In the genomic region with DNA sequence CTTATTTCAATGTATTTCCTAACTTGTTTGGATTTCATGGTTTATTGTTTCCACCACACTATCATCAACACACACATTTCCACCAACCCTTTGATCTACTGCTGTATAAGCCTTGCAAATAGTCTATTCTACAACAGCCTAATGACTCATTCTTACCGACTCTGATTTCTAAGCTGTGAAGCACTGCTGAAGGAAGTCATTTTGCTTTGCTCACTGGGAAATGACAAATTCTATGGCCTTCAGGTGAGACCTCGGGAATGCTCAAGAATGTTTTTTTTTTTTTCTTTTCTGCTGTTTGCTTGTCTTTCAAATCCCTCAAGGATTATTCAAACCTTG, we compare ENCODE assay signal across 15 cellular contexts. TPM values are rescaled to one million over a fixed set of nuclear protein-coding genes. Genes with fewer than 3 reads are reported as not detected.
A peak's percentile ranks its signal among the peaks of the same experiment; 100 is the strongest.
DNase-seq lines count a peak whose midpoint lies in the region; ATAC-seq, FAIRE-seq and TF ChIP-seq lines count a peak whose summit lies in the region.
"Had no signal": no experiment of that assay in that cellular context is flagged by ENCODE, and none has a peak within 500 bp of the region (broad histone marks: within the 10 kb centered on the region; RNA-seq: fewer than 3 reads in every experiment).

No MANE protein-coding gene starts in this region.

- no TSS peak for BruUV-seq in Calu3 (replicated peaks; lab: Mats Ljungman, UMichigan)
- no TSS peak for BruUV-seq in OCI-LY7 (replicated peaks; lab: Mats Ljungman, UMichigan)

- no peaks in the 10 kb centered on the region for H3K36me3 ChIP-seq in astrocyte (ENCODE audit: insufficient read depth, low read length)
- H3K36me3 ChIP-seq in OCI-LY7 (ENCODE audit: insufficient read depth, low read length) = no peaks in the 10 kb centered on the region
- H3K36me3 ChIP-seq: BLaER1, prostate gland had no signal

- no peaks in the 10 kb centered on the region for H3K9me2 ChIP-seq in OCI-LY7 (ENCODE audit: insufficient read depth, low read length)

- H3K9me3 ChIP-seq in astrocyte (ENCODE audit: insufficient read depth, low read depth, low read length) (no peaks in the 10 kb centered on the region), OCI-LY7 (ENCODE audit: low read length) (no peaks in the 10 kb centered on the region)
- H3K9me3 ChIP-seq: BLaER1, prostate gland had no signal

- H3K27ac ChIP-seq in HL-60 (replicated peaks) (peak overlapping the region; percentile 32), astrocyte (ENCODE audit: low read depth, low read length) (peak overlapping the region; percentile 11), OCI-LY7 (ENCODE audit: low read depth, low read length, poor library complexity, severe bottlenecking) (no peak overlapping the region)
- H3K27ac ChIP-seq: BLaER1, hepatocyte, prostate gland had no signal

- H3K79me2 ChIP-seq in astrocyte (ENCODE audit: insufficient read depth, low read length) (no peaks in the 10 kb centered on the region), OCI-LY7 (ENCODE audit: insufficient read depth, low read depth, low read length) (no peaks in the 10 kb centered on the region)
- H3K79me2 ChIP-seq: hepatocyte had no signal

- H3K9ac ChIP-seq in astrocyte (ENCODE audit: low read length) = no peak overlapping the region
- H3K9ac ChIP-seq: BLaER1 had no signal

- H3K27me3 ChIP-seq in HL-60 (ENCODE audit: insufficient read depth, poor library complexity, severe bottlenecking) = no peaks in the 10 kb centered on the region
- no peaks in the 10 kb centered on the region for H3K27me3 ChIP-seq in astrocyte (ENCODE audit: insufficient read depth, low read length)
- H3K27me3 ChIP-seq: BLaER1, hepatocyte had no signal

- H3K9me3 Mint-ChIP-seq in Calu3 (ENCODE audit: low read depth, unreplicated experiment) (no peaks in the 10 kb centered on the region), astrocyte (ENCODE audit: unreplicated experiment) (peaks cover 2% of the 10 kb centered on the region), nephron progenitor cell (no peaks in the 10 kb centered on the region)
- peaks cover 12% of the 10 kb centered on the region for H3K9me3 Mint-ChIP-seq in stimulated activated effector memory CD8-positive, alpha-beta T cell treated with anti-CD3 and anti-CD28 coated beads, Interleukin-12 subunit alpha, Interleukin-12 subunit beta, amount 100 ng/mL, for 72 hours

- H3K4me3 Mint-ChIP-seq in Calu3 (ENCODE audit: low read depth, unreplicated experiment) = no peak overlapping the region
- H3K4me3 Mint-ChIP-seq in astrocyte (ENCODE audit: unreplicated experiment) = no peak overlapping the region
- H3K4me3 Mint-ChIP-seq in nephron progenitor cell = no peak overlapping the region
- no peak overlapping the region for H3K4me3 Mint-ChIP-seq in stimulated activated effector memory CD8-positive, alpha-beta T cell treated with anti-CD3 and anti-CD28 coated beads, Interleukin-12 subunit alpha, Interleukin-12 subunit beta, amount 100 ng/mL, for 72 hours

- CTCF ChIA-PET in Calu3 (lab: Charles Lee) = interaction anchor here (0.6 to 1.3 kb wide), 4 partner anchors 8 to 1534 kb away, joined by 3 to 6 read pairs (median 3); no protein-coding TSS in a partner anchor
- CTCF ChIA-PET in OCI-LY7 (lab: Charles Lee; ENCODE audit: unreplicated experiment) = no interaction called here

- POLR2A ChIA-PET in OCI-LY7 (lab: Charles Lee) = no interaction called here

- DNase-seq in Calu3 (no peak), HL-60 (ENCODE audit: low read depth in 1 of 2, low spot score in 1 of 2) (no peak), astrocyte (ENCODE audit: low read depth) (peak; percentile 26), nephron progenitor cell (no peak), OCI-LY7 (ENCODE audit: low spot score) (no peak), AML-193 (lab: John Stamatoyannopoulos, UW) (no peak)
- DNase-seq in stimulated activated effector memory CD8-positive, alpha-beta T cell treated with anti-CD3 and anti-CD28 coated beads, Interleukin-12 subunit alpha, Interleukin-12 subunit beta, amount 100 ng/mL, for 72 hours (ENCODE audit: low spot score in 2 of 2) = no peak
- DNase-seq: left cardiac atrium, NCI-H187 treated with DMSO at 0.1 percent for 48 hours, NCI-H526 had no signal

- TF ChIP-seq CTCF in Calu3 (IDR thresholded peaks at IDR 0.05; ENCODE audit: unreplicated experiment) (no peak), HL-60 (IDR thresholded peaks at IDR 0.05; ENCODE audit: insufficient read depth, low read length) (no peak), astrocyte (IDR thresholded peaks at IDR 0.05; ENCODE audit: insufficient read depth, low read depth, low read length) (no peak), nephron progenitor cell (IDR thresholded peaks at IDR 0.05) (no peak), OCI-LY7 (conservative IDR thresholded peaks at IDR 0.05; ENCODE audit: low read length) (no peak)

- peaks cover 8% of the 10 kb centered on the region for H3K4me1 Mint-ChIP-seq in Calu3 (ENCODE audit: low read depth, unreplicated experiment)
- peaks cover 16% of the 10 kb centered on the region for H3K4me1 Mint-ChIP-seq in astrocyte (ENCODE audit: low read depth, unreplicated experiment)
- peaks cover 50% of the 10 kb centered on the region for H3K4me1 Mint-ChIP-seq in nephron progenitor cell
- H3K4me1 Mint-ChIP-seq in stimulated activated effector memory CD8-positive, alpha-beta T cell treated with anti-CD3 and anti-CD28 coated beads, Interleukin-12 subunit alpha, Interleukin-12 subunit beta, amount 100 ng/mL, for 72 hours = peaks cover 7% of the 10 kb centered on the region

- H3K27me3 Mint-ChIP-seq in Calu3 (ENCODE audit: unreplicated experiment) (peaks cover 30% of the 10 kb centered on the region), astrocyte (ENCODE audit: low read depth, unreplicated experiment) (no peaks in the 10 kb centered on the region), nephron progenitor cell (ENCODE audit: low read depth, poor library complexity) (no peaks in the 10 kb centered on the region)

- no peak for ATAC-seq in stimulated activated effector memory CD8-positive, alpha-beta T cell treated with anti-CD3 and anti-CD28 coated beads, Interleukin-12 subunit alpha, Interleukin-12 subunit beta, amount 100 ng/mL, for 72 hours
- ATAC-seq: esophagus mucosa, left cardiac atrium had no signal

- H3K4me1 ChIP-seq in astrocyte (ENCODE audit: insufficient read depth, low read length) = no peaks in the 10 kb centered on the region
- H3K4me1 ChIP-seq in OCI-LY7 (ENCODE audit: insufficient read depth, low read length, poor library complexity, severe bottlenecking) = no peaks in the 10 kb centered on the region
- H3K4me1 ChIP-seq: prostate gland had no signal

- peak overlapping the region; percentile 37 for H2AFZ ChIP-seq in astrocyte (ENCODE audit: low read depth, low read length)
- no peak overlapping the region for H2AFZ ChIP-seq in OCI-LY7 (ENCODE audit: low read length)
- H2AFZ ChIP-seq: hepatocyte had no signal

- H3K27ac Mint-ChIP-seq in Calu3 (ENCODE audit: unreplicated experiment) (peak overlapping the region; percentile 1), astrocyte (ENCODE audit: unreplicated experiment) (no peak overlapping the region), nephron progenitor cell (peak overlapping the region; percentile 55)
- no peak overlapping the region for H3K27ac Mint-ChIP-seq in stimulated activated effector memory CD8-positive, alpha-beta T cell treated with anti-CD3 and anti-CD28 coated beads, Interleukin-12 subunit alpha, Interleukin-12 subunit beta, amount 100 ng/mL, for 72 hours

- no peak overlapping the region for H3K4me2 ChIP-seq in astrocyte (ENCODE audit: low read length)
- H3K4me2 ChIP-seq in OCI-LY7 (ENCODE audit: low read length) = no peak overlapping the region
- H3K4me2 ChIP-seq: BLaER1, hepatocyte had no signal

- no peak overlapping the region for H3K4me3 ChIP-seq in HL-60 (replicated peaks; ENCODE audit: insufficient read depth, low read length)
- H3K4me3 ChIP-seq in astrocyte (ENCODE audit: insufficient read depth, low read depth, low read length) = no peak overlapping the region
- H3K4me3 ChIP-seq in OCI-LY7 (ENCODE audit: low read depth, low read length, poor library complexity, severe bottlenecking) = no peak overlapping the region
- H3K4me3 ChIP-seq: BLaER1, hepatocyte, prostate gland had no signal

- intact Hi-C loops in Calu3 (cut with micrococcal nuclease; ENCODE audit: unreplicated experiment) (loop anchor here (5.0 kb wide), 1 partner anchor 1126 kb away; no protein-coding TSS in a partner anchor), OCI-LY7 (cut with micrococcal nuclease; ENCODE audit: unreplicated experiment) (loop anchor here (5.0 kb wide), 1 partner anchor 1406 kb away; no protein-coding TSS in a partner anchor)

- H4K20me1 ChIP-seq in astrocyte (ENCODE audit: insufficient read depth, low read length) (no peaks in the 10 kb centered on the region), OCI-LY7 (ENCODE audit: insufficient read depth, low read length) (no peaks in the 10 kb centered on the region)
- H4K20me1 ChIP-seq: BLaER1 had no signal

- H3K36me3 Mint-ChIP-seq in Calu3 (ENCODE audit: insufficient read depth, unreplicated experiment) (no peaks in the 10 kb centered on the region), astrocyte (ENCODE audit: low read depth, unreplicated experiment) (no peaks in the 10 kb centered on the region), nephron progenitor cell (ENCODE audit: low read depth) (no peaks in the 10 kb centered on the region)
- no peaks in the 10 kb centered on the region for H3K36me3 Mint-ChIP-seq in stimulated activated effector memory CD8-positive, alpha-beta T cell treated with anti-CD3 and anti-CD28 coated beads, Interleukin-12 subunit alpha, Interleukin-12 subunit beta, amount 100 ng/mL, for 72 hours

- peak; percentile 63 for FAIRE-seq in astrocyte (lab: Jason Lieb, UNC)

RNA-seq across cellular contexts. Expression of gene INHBA, which starts 30.1 kb away (rescaled TPM):
- total RNA-seq in Calu3 (2022) = 44.5 and 68.9 TPM in 2 replicates
- 103 and 164 TPM in 2 replicates for total RNA-seq in astrocyte
- not detected in 2 replicates for total RNA-seq in OCI-LY7 (2014; rRNA removed; shearing (Covaris generic))
- total RNA-seq in OCI-LY7 (2022) = not detected in 2 replicates
- total RNA-seq: HT-29 had no signal

Comparison
In these comparisons a context has a peak if more than half of its experiments do, and no peak if none do; other contexts are left out.
1. H3K27ac Mint-ChIP-seq: peak in Calu3 (single experiment) and nephron progenitor cell (single experiment); none in astrocyte (single experiment) and stimulated activated effector memory CD8-positive, alpha-beta T cell treated with anti-CD3 and anti-CD28 coated beads, Interleukin-12 subunit alpha, Interleukin-12 subunit beta, amount 100 ng/mL, for 72 hours (single experiment).
2. RNA of gene INHBA, which starts 30.1 kb away (total RNA-seq): 103 to 164 TPM in astrocyte and 44.5 to 68.9 TPM in Calu3; not detected in OCI-LY7; every median in the first group is over 10 times any median in the second.